ENCODE assay signal across 10 cellular contexts in genomic region chr1:151371340-151371739, GRCh38. TPM values are rescaled to one million over a fixed set of nuclear protein-coding genes. Genes with fewer than 3 reads are reported as not detected.
DNase-seq lines count a peak whose midpoint lies in the region; TF ChIP-seq lines count a peak whose summit lies in the region.
"Had no signal": no experiment of that assay in that cellular context is flagged by ENCODE, and none has a peak within 500 bp of the region (broad histone marks: within the 10 kb centered on the region; RNA-seq: fewer than 3 reads in every experiment).

No MANE protein-coding gene starts in this region.

- TF ChIP-seq CTCF in mesothelial cell of epicardium (IDR thresholded peaks at IDR 0.05; ENCODE audit: unreplicated experiment) (no peak), uterus (IDR thresholded peaks at IDR 0.05) (no peak)

- peak overlapping the region; percentile 74 for H3K4me3 Mint-ChIP-seq in mesothelial cell of epicardium
- H3K4me3 Mint-ChIP-seq in activated naive CD4-positive, alpha-beta T cell treated with anti-CD3 and anti-CD28 coated beads for 36 hours = no peak overlapping the region
- H3K4me3 Mint-ChIP-seq: activated T-cell treated with anti-CD3 and anti-CD28 coated beads, Interleukin-2, amount 50 U/mL, for 4 hours had no signal

- H3K27ac ChIP-seq in cingulate gyrus (ENCODE audit: low read depth, low read length) (peak overlapping the region; percentile 19), uterus (peak overlapping the region; percentile 74 to 85)

- H3K4me1 ChIP-seq in uterus = peaks cover 5 to 12% of the 10 kb centered on the region in 2 donors

- H3K9me3 Mint-ChIP-seq in mesothelial cell of epicardium = no peaks in the 10 kb centered on the region
- H3K9me3 Mint-ChIP-seq in activated naive CD4-positive, alpha-beta T cell treated with anti-CD3 and anti-CD28 coated beads for 36 hours = no peaks in the 10 kb centered on the region
- H3K9me3 Mint-ChIP-seq: activated T-cell treated with anti-CD3 and anti-CD28 coated beads, Interleukin-2, amount 50 U/mL, for 4 hours had no signal

- peaks cover 33% of the 10 kb centered on the region for H3K4me1 Mint-ChIP-seq in mesothelial cell of epicardium
- no peaks in the 10 kb centered on the region for H3K4me1 Mint-ChIP-seq in activated naive CD4-positive, alpha-beta T cell treated with anti-CD3 and anti-CD28 coated beads for 36 hours (ENCODE audit: low read depth)

- H3K4me3 ChIP-seq in uterus = peak overlapping the region; percentile 29 to 36

- H3K9me3 ChIP-seq in uterus = no peaks in the 10 kb centered on the region

- H3K27me3 ChIP-seq in uterus = no peaks in the 10 kb centered on the region

- H3K27ac Mint-ChIP-seq in mesothelial cell of epicardium = peak overlapping the region; percentile 72
- H3K27ac Mint-ChIP-seq in activated naive CD4-positive, alpha-beta T cell treated with anti-CD3 and anti-CD28 coated beads for 36 hours = no peak overlapping the region

- H3K36me3 Mint-ChIP-seq in mesothelial cell of epicardium = peaks cover 6% of the 10 kb centered on the region
- H3K36me3 Mint-ChIP-seq in activated naive CD4-positive, alpha-beta T cell treated with anti-CD3 and anti-CD28 coated beads for 36 hours (ENCODE audit: low read depth) = no peaks in the 10 kb centered on the region

- H3K36me3 ChIP-seq in uterus = no peaks in the 10 kb centered on the region

- DNase-seq in NCI-H1417 (lab: John Stamatoyannopoulos, UW) = peak in 2 of 3 experiments; percentile 62 to 82
- DNase-seq in NCI-H1417 treated with DMSO at 0.1 percent for 48 hours (lab: John Stamatoyannopoulos, UW) = no peak
- DNase-seq in mesothelial cell of epicardium (ENCODE audit: low spot score in 2 of 2, unreplicated experiment in 2 of 2) = no peak
- DNase-seq in uterus = peak; percentile 78
- no peak for DNase-seq in activated naive CD4-positive, alpha-beta T cell treated with Interleukin-2 at 50 U/mL for 16 hours
- DNase-seq in stimulated activated naive CD4-positive, alpha-beta T cell treated with Interleukin-2 at 50 U/mL for 16 hours (lab: John Stamatoyannopoulos, UW) = no peak
- no peak for DNase-seq in activated naive CD4-positive, alpha-beta T cell treated with anti-CD3 and anti-CD28 coated beads for 36 hours
- DNase-seq: activated T-cell treated with anti-CD3 and anti-CD28 coated beads, Interleukin-2, amount 50 U/mL, for 4 hours; NCI-H1048 had no signal

- CTCF ChIA-PET in activated naive CD4-positive, alpha-beta T cell treated with anti-CD3 and anti-CD28 coated beads for 36 hours (lab: Charles Lee) = interaction anchor here (0.6 kb wide), 1 partner anchor 20 kb away, joined by 3 read pairs; no protein-coding TSS in a partner anchor

- TF ChIP-seq POLR2A in uterus (IDR thresholded peaks at IDR 0.05) = no peak

- intact Hi-C loops in uterus (cut with DNase I; ENCODE audit: low total_unique reads) = no loop called here
- intact Hi-C loops in activated naive CD4-positive, alpha-beta T cell treated with anti-CD3 and anti-CD28 coated beads for 36 hours (cut with micrococcal nuclease) = no loop called here

- no peaks in the 10 kb centered on the region for H3K27me3 Mint-ChIP-seq in mesothelial cell of epicardium (ENCODE audit: low read depth)
- no peaks in the 10 kb centered on the region for H3K27me3 Mint-ChIP-seq in activated naive CD4-positive, alpha-beta T cell treated with anti-CD3 and anti-CD28 coated beads for 36 hours (ENCODE audit: low read depth)

RNA-seq across cellular contexts. Expression of gene SELENBP1, which starts 1.2 kb away (rescaled TPM):
- total RNA-seq in mesothelial cell of epicardium (51.1 to 58.5 TPM (median 53.3 TPM) in 3 replicates), uterus (100 to 1,000 TPM in 1 of 4 donors, 10 to 100 TPM in 3; 38.2 to 108 (median 61.6) TPM)
- total RNA-seq in activated naive CD4-positive, alpha-beta T cell treated with anti-CD3 and anti-CD28 coated beads for 36 hours = not detected

RNA-seq across cellular contexts. Expression of gene RFX5, which starts 24.3 kb away (rescaled TPM):
- total RNA-seq in mesothelial cell of epicardium = 82.8 to 89.5 TPM (median 88.2 TPM) in 3 replicates
- total RNA-seq in uterus = 10 to 100 TPM; 22.9 to 66.4 (median 34.1) TPM
- total RNA-seq in activated naive CD4-positive, alpha-beta T cell treated with anti-CD3 and anti-CD28 coated beads for 36 hours = 10 to 100 TPM; 62.3 to 63.4 TPM

RNA-seq across cellular contexts. Expression of gene PSMB4, which starts 28.0 kb away (rescaled TPM):
- total RNA-seq in mesothelial cell of epicardium = 202 to 207 TPM (median 202 TPM) in 3 replicates
- total RNA-seq in uterus = 100 to 1,000 TPM; 192 to 336 (median 244) TPM
- total RNA-seq in activated naive CD4-positive, alpha-beta T cell treated with anti-CD3 and anti-CD28 coated beads for 36 hours = 100 to 1,000 TPM; 394 to 398 TPM

RNA-seq across cellular contexts. Expression of gene PI4KB, which starts 44.1 kb away (rescaled TPM):
- total RNA-seq in mesothelial cell of epicardium (67.2 to 77.6 TPM (median 73.7 TPM) in 3 replicates), uterus (100 to 1,000 TPM in 1 of 4 donors, 10 to 100 TPM in 3; 15.9 to 155 (median 44.1) TPM)
- 10 to 100 TPM; 64.1 to 69.2 TPM for total RNA-seq in activated naive CD4-positive, alpha-beta T cell treated with anti-CD3 and anti-CD28 coated beads for 36 hours

Comparison
In these comparisons a context has a peak if more than half of its experiments do, and no peak if none do; other contexts are left out.
1. DNase-seq: peak in NCI-H1417 (2 of 3) and uterus (2 of 2); none in NCI-H1417 treated with DMSO at 0.1 percent for 48 hours (single experiment), mesothelial cell of epicardium (0 of 2), activated naive CD4-positive, alpha-beta T cell treated with Interleukin-2 at 50 U/mL for 16 hours (single experiment), stimulated activated naive CD4-positive, alpha-beta T cell treated with Interleukin-2 at 50 U/mL for 16 hours (single experiment) and activated naive CD4-positive, alpha-beta T cell treated with anti-CD3 and anti-CD28 coated beads for 36 hours (single experiment).
2. RNA of gene SELENBP1, which starts 1.2 kb away (total RNA-seq): 38.2 to 108 TPM in uterus and 51.1 to 58.5 TPM in mesothelial cell of epicardium; not detected in activated naive CD4-positive, alpha-beta T cell treated with anti-CD3 and anti-CD28 coated beads for 36 hours; every median in the first group is over 10 times any median in the second.